Comparison of ENCODE assay signal across 20 cellular contexts in genomic region chr5:156695774-156696173, GRCh38.
DNase-seq lines count a peak whose midpoint lies in the region; ATAC-seq, FAIRE-seq and TF ChIP-seq lines count a peak whose summit lies in the region.
"Had no signal": no experiment of that assay in that cellular context is flagged by ENCODE, and none has a peak within 500 bp of the region (broad histone marks: within the 10 kb centered on the region; RNA-seq: fewer than 3 reads in every experiment).

No MANE protein-coding gene starts in this region.

- H2BK5ac ChIP-seq in H1 (ENCODE audit: low read depth, low read length) = no peak overlapping the region

- no TSS peak for BruUV-seq in HepG2 (replicated peaks; lab: Mats Ljungman, UMichigan)

- no peak overlapping the region for H3K9ac ChIP-seq in HepG2 (ENCODE audit: insufficient read depth, low read depth, low read length)
- H3K9ac ChIP-seq in H1 (replicated peaks in 1 of 4; ENCODE audit: extremely low read depth in 1 of 4, low read depth in 3 of 4, low read length in 3 of 4) = no peak overlapping the region

- no peaks in the 10 kb centered on the region for H3K27me3 ChIP-seq in HepG2 (ENCODE audit: control insufficient read depth in 1 of 2, insufficient read depth in 2 of 2, low read length in 2 of 2)
- H3K27me3 ChIP-seq in right lobe of liver = no peaks in the 10 kb centered on the region
- H3K27me3 ChIP-seq in H1 (replicated peaks in 1 of 4; ENCODE audit: control insufficient read depth in 3 of 4, extremely low read depth in 1 of 4, insufficient read depth in 3 of 4, low read length in 3 of 4) = no peaks in the 10 kb centered on the region
- no peaks in the 10 kb centered on the region for H3K27me3 ChIP-seq in sigmoid colon

- H2BK12ac ChIP-seq in H1 (ENCODE audit: low read depth, low read length) = no peak overlapping the region

- H3K56ac ChIP-seq in H1 (replicated peaks; ENCODE audit: insufficient read length, low read depth, low read length) = no peak overlapping the region

- H4K20me1 ChIP-seq in HepG2 (ENCODE audit: insufficient read depth, low read length) (no peaks in the 10 kb centered on the region), H1 (replicated peaks in 1 of 2; ENCODE audit: control insufficient read depth in 1 of 2, insufficient read depth in 2 of 2, low read length in 2 of 2) (no peaks in the 10 kb centered on the region)

- H3K9me3 ChIP-seq in HepG2 (ENCODE audit: low read length) (no peaks in the 10 kb centered on the region), right lobe of liver (no peaks in the 10 kb centered on the region), H1 (ENCODE audit: insufficient read depth in 2 of 2, low read depth in 1 of 2, low read length in 1 of 2) (no peaks in the 10 kb centered on the region), sigmoid colon (no peaks in the 10 kb centered on the region)
- H3K9me3 ChIP-seq: A549, Caco-2 had no signal

- H3K36me3 ChIP-seq in HepG2 (replicated peaks in 1 of 2; ENCODE audit: control insufficient read depth in 1 of 2, insufficient read depth in 2 of 2, low read length in 2 of 2) (no peaks in the 10 kb centered on the region), right lobe of liver (no peaks in the 10 kb centered on the region), H1 (ENCODE audit: control insufficient read depth in 2 of 4, insufficient read depth in 4 of 4, low read length in 3 of 4) (no peaks in the 10 kb centered on the region), sigmoid colon (no peaks in the 10 kb centered on the region)

- H3K4me1 ChIP-seq in HepG2 (ENCODE audit: insufficient read depth, low read length) (peaks cover 38% of the 10 kb centered on the region), right lobe of liver (peaks cover 0 to 5% (median 0%) of the 10 kb centered on the region in 4 donors), H1 (replicated peaks in 1 of 4; ENCODE audit: control insufficient read depth in 3 of 4, insufficient read depth in 4 of 4, low read length in 3 of 4) (peaks cover 0 to 6% (median 1%) of the 10 kb centered on the region in 4 experiments; a peak in 2 of 7 replicates), sigmoid colon (no peaks in the 10 kb centered on the region)

- H4K8ac ChIP-seq in H1 (ENCODE audit: extremely low read depth, insufficient read depth, low read length) = no peak overlapping the region

- H3K23me2 ChIP-seq in H1 (ENCODE audit: low read depth, low read length) = no peaks in the 10 kb centered on the region; the same call in 1 of the 2 replicates

- no peak overlapping the region for H3K18ac ChIP-seq in H1 (ENCODE audit: extremely low read depth, low read length)

- H2BK120ac ChIP-seq in H1 (replicated peaks; ENCODE audit: low read depth, low read length) = no peak overlapping the region

- CTCF ChIA-PET in HepG2 (lab: Yijun Ruan, JAX; ENCODE audit: low intra/inter-chr PET ratio, low total read pairs) (no interaction called here), H1 (lab: Charles Lee; ENCODE audit: partially characterized antibody) (no interaction called here)

- FAIRE-seq in HepG2 (lab: Jason Lieb, UNC) (no peak), H1 (lab: Jason Lieb, UNC) (no peak)
- FAIRE-seq: A549, D721Med, G401.6, HTR-8/SVneo had no signal

- POLR2A ChIA-PET in HepG2 (lab: Yijun Ruan, JAX) (no interaction called here), H1 (lab: Charles Lee; ENCODE audit: partially characterized antibody) (no interaction called here)

- intact Hi-C loops in HepG2 (cut with micrococcal nuclease; ENCODE audit: unreplicated experiment) = loop anchor here (10.0 kb wide), 1 partner anchor 439 kb away; no protein-coding TSS in a partner anchor
- intact Hi-C loops in right lobe of liver (cut with DNase I) = no loop called here
- intact Hi-C loops in sigmoid colon (cut with DNase I) = no loop called here

- H2AFZ ChIP-seq in HepG2 (ENCODE audit: low read length) (no peak overlapping the region), H1 (ENCODE audit: low read length) (no peak overlapping the region)

- H3K23ac ChIP-seq in H1 (ENCODE audit: insufficient read length) = no peak overlapping the region

- H3K14ac ChIP-seq in H1 (ENCODE audit: insufficient read length) = no peak overlapping the region

- no peak overlapping the region for H2AK5ac ChIP-seq in H1 (ENCODE audit: low read depth, low read length)

- H3K79me2 ChIP-seq in HepG2 (ENCODE audit: insufficient read depth, low read length) (no peaks in the 10 kb centered on the region), H1 (ENCODE audit: control insufficient read depth in 1 of 2, insufficient read depth in 2 of 2, low read length in 2 of 2) (no peaks in the 10 kb centered on the region)

- H3K27ac ChIP-seq in HepG2 (ENCODE audit: extremely low read length, insufficient read depth, low read length) (no peak overlapping the region), right lobe of liver (no peak overlapping the region), H1 (ENCODE audit: low read depth, low read length) (no peak overlapping the region), sigmoid colon (no peak overlapping the region)
- H3K27ac ChIP-seq: 22Rv1, A549, C4-2B had no signal

- no peak for TF ChIP-seq CTCF in HepG2 (CRISPR knock-in tag; IDR thresholded peaks at IDR 0.05)
- no peak for TF ChIP-seq CTCF in right lobe of liver (IDR thresholded peaks at IDR 0.05)
- TF ChIP-seq CTCF in H1 (IDR thresholded peaks at IDR 0.05; ENCODE audit: control extremely low read depth in 1 of 3, insufficient read depth in 1 of 3, low read depth in 1 of 3, low read length in 3 of 3) = no peak
- TF ChIP-seq CTCF in sigmoid colon (IDR thresholded peaks at IDR 0.05) = no peak

- no peak for TF ChIP-seq POLR2A in HepG2 (IDR thresholded peaks at IDR 0.05; ENCODE audit: insufficient read depth in 1 of 2, low read depth in 2 of 2, low read length in 2 of 2)
- TF ChIP-seq POLR2A in right lobe of liver (IDR thresholded peaks at IDR 0.05) = no peak
- TF ChIP-seq POLR2A in H1 (IDR thresholded peaks at IDR 0.05; ENCODE audit: control extremely low read depth in 1 of 2, low read depth in 2 of 2, low read length in 2 of 2) = no peak
- TF ChIP-seq POLR2A in sigmoid colon (IDR thresholded peaks at IDR 0.05) = no peak

- in situ Hi-C loops in HepG2 (cut with HindIII; ENCODE audit: extremely low pct_ligation_motif_present, low pct_unique_long_range_greater_than_20kb) = loop anchor here (25.0 kb wide), 1 partner anchor 442 kb away; the partner anchor contains the start of gene MED7

- DNase-seq in HepG2 (ENCODE audit: low spot score) (no peak), right lobe of liver (no peak), H1 (ENCODE audit: low read depth in 1 of 2, low spot score in 2 of 2) (no peak), sigmoid colon (no peak)
- DNase-seq: AML-193; Caco-2; CD4-positive, alpha-beta T cell; GOT3; H9; Karpas-422; KBM-7 had no signal

- TF ChIP-seq EP300 in HepG2 (IDR thresholded peaks at IDR 0.05; ENCODE audit: low read depth in 2 of 2, low read length in 2 of 2) = no peak
- TF ChIP-seq EP300 in HepG2 (CRISPR knock-in tag; IDR thresholded peaks at IDR 0.05; ENCODE audit: borderline replicate concordance) = no peak
- TF ChIP-seq EP300 in H1 (IDR thresholded peaks at IDR 0.05; ENCODE audit: borderline replicate concordance in 1 of 2, low read depth in 2 of 2, low read length in 2 of 2) = no peak
- no peak for TF ChIP-seq EP300 in sigmoid colon (IDR thresholded peaks at IDR 0.05)

- no peak overlapping the region for H4K91ac ChIP-seq in H1 (replicated peaks; ENCODE audit: insufficient read length, low read length)

- H3K4me3 ChIP-seq in HepG2 (replicated peaks in 1 of 3; ENCODE audit: insufficient read depth in 1 of 3, low read depth in 2 of 3, low read length in 3 of 3) = no peak overlapping the region
- no peak overlapping the region for H3K4me3 ChIP-seq in right lobe of liver
- H3K4me3 ChIP-seq in H1 (ENCODE audit: extremely low read depth in 1 of 4, insufficient read depth in 2 of 4, low read depth in 3 of 4, low read length in 4 of 4) = no peak overlapping the region
- H3K4me3 ChIP-seq in sigmoid colon = no peak overlapping the region
- H3K4me3 ChIP-seq: A549 had no signal

- H4K5ac ChIP-seq in H1 (ENCODE audit: insufficient read length, low read depth, low read length) = no peak overlapping the region

- H3K4ac ChIP-seq in H1 (replicated peaks; ENCODE audit: insufficient read length, low read depth, low read length) = no peak overlapping the region

- no peaks in the 10 kb centered on the region for H3K79me1 ChIP-seq in H1 (ENCODE audit: low read depth, low read length)

- no peak for ATAC-seq in HepG2
- no peak for ATAC-seq in right lobe of liver
- ATAC-seq in HG02870 (IDR thresholded peaks at IDR 0.05; ENCODE audit: unreplicated experiment) = peak; percentile 52
- no peak for ATAC-seq in HG03432 (IDR thresholded peaks at IDR 0.05; ENCODE audit: unreplicated experiment)
- ATAC-seq in GM18873 (IDR thresholded peaks at IDR 0.05; ENCODE audit: low FRiP score, unreplicated experiment) = no peak
- ATAC-seq: A549 had no signal

- WGBS in HepG2 (ENCODE audit: low lambda C conversion rate) = 86% methylated on average over 2 of the region's 2 CpGs
- 88% methylated on average over 2 of the region's 2 CpGs for WGBS in right lobe of liver (ENCODE audit: insufficient coverage, low coverage, low lambda C conversion rate, missing lambda C conversion rate)
- WGBS in H1 (ENCODE audit: extremely low coverage in 1 of 2, insufficient coverage in 1 of 2, insufficient read length in 1 of 2, insufficient replicate concordance in 2 of 2, low coverage in 1 of 2, low lambda C conversion rate in 2 of 2, missing lambda C conversion rate in 1 of 2), 2 experiments = 95% methylated on average over 2 of the region's 2 CpGs; no CpG with 5 or more reads in 1 of the 2 experiments
- WGBS in sigmoid colon, 2 donors = 89 to 91% methylated on average over 2 of the region's 2 CpGs

- H3K4me2 ChIP-seq in HepG2 (ENCODE audit: low read depth, low read length) (no peak overlapping the region), H1 (ENCODE audit: insufficient read depth in 1 of 2, low read depth in 2 of 2, low read length in 2 of 2) (no peak overlapping the region)
- H3K4me2 ChIP-seq: A549 had no signal

- TF ChIP-seq RAD21 in HepG2 (CRISPR knock-in tag; IDR thresholded peaks at IDR 0.05) (no peak), H1 (IDR thresholded peaks at IDR 0.05 in 1 of 2, conservative IDR thresholded peaks at IDR 0.05 in 1 of 2; ENCODE audit: low read depth in 2 of 2, low read length in 2 of 2) (no peak)

- H2BK20ac ChIP-seq in H1 (ENCODE audit: low read length) = 0 out of 2 replicates have a peak overlapping the region, but pooled peaks have one; percentile 15

- no peak overlapping the region for H2BK15ac ChIP-seq in H1 (ENCODE audit: low read length)

TF ChIP-seq in HepG2, 621 proteins besides CTCF, POLR2A, EP300 and RAD21 (continues in another document):
- TF ChIP-seq ZNF564 (CRISPR knock-in tag; IDR thresholded peaks at IDR 0.05) = no peak

TF ChIP-seq in H1, 55 proteins besides CTCF, POLR2A, EP300 and RAD21:
- no peak for TF ChIP-seq SAP30 (IDR thresholded peaks at IDR 0.05; ENCODE audit: insufficient read depth, insufficient replicate concordance, low read length)
- no peak for TF ChIP-seq SP1 (IDR thresholded peaks at IDR 0.05; ENCODE audit: low read depth, low read length)
- no peak for TF ChIP-seq CEBPB (IDR thresholded peaks at IDR 0.05; ENCODE audit: low read depth, low read length)
TF ChIP-seq in H1: peak in this region for 0.
